ENCODE assay signal across 8 cellular contexts in the genomic region with DNA sequence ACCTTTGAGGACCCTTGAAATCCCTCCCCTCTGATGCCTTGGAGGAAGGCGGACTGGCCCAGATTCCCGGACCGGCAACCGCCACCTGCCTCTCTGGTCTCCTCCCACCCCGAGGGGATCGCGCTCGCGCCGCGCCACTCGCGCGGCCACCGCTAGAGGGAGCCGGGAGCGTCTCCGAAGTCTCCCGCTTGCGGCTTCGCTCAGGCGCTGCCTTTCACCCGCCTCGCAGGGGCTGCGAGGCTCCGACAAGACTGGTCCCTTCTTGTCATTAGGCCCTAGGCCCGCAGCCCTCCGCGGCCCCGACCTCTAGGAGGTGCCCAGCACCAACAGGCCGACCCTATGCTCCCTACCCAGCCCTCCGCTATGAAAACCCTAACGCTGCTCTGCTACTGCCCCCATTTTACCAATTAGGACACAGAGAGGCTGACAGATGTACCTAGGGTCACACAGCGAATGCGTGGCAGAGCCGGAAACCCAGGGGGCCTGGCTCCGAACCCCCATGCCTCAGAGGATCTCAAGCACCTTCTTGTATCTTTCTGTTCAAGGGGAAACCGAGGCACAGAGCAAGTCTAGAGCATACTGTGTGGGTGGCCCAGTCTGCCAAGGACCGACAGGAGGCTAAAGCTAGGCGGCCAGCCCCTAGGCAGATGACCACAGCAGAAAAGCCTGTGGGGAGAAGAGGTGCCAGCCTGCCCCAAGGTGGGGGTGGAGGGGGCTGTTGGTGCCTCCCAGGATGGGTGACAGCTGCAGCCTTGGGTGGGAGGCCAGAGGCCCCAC. TPM values are rescaled to one million over a fixed set of nuclear protein-coding genes. Genes with fewer than 3 reads are reported as not detected.
DNase-seq lines count a peak whose midpoint lies in the region; ATAC-seq and TF ChIP-seq lines count a peak whose summit lies in the region.

No MANE protein-coding gene starts in this region.

- no peaks in the 10 kb centered on the region for H3K36me3 Mint-ChIP-seq in neural crest cell (ENCODE audit: low read depth)

- no peak for TF ChIP-seq EP300 in esophagus muscularis mucosa (IDR thresholded peaks at IDR 0.05)

- no peaks in the 10 kb centered on the region for H3F3A ChIP-seq in OCI-LY1 (ENCODE audit: insufficient read depth, low read length)

- peaks cover 20% of the 10 kb centered on the region for H3K27me3 Mint-ChIP-seq in neural crest cell (ENCODE audit: low read depth)

- H3K4me1 ChIP-seq in OCI-LY1 (ENCODE audit: insufficient read depth, low read length, severe bottlenecking): peaks cover 4% of the 10 kb centered on the region
- peaks cover 4 to 11% (median 9%) of the 10 kb centered on the region in 4 donors for H3K4me1 ChIP-seq in esophagus muscularis mucosa

- no peaks in the 10 kb centered on the region for H3K9me2 ChIP-seq in OCI-LY1 (ENCODE audit: low read depth, low read length)

- peak; percentile 33 for DNase-seq in DMS114 treated with DMSO at 0.1 percent for 48 hours (lab: John Stamatoyannopoulos, UW; ENCODE audit: unreplicated experiment)
- DNase-seq in activated T-cell treated with anti-CD3 and anti-CD28 coated beads for 4 hours: peak; percentile 68
- no peak for DNase-seq in esophagus muscularis mucosa (ENCODE audit: extremely low spot score)
- peak; percentile 92 for DNase-seq in neural crest cell (ENCODE audit: low read depth, low spot score)
- DNase-seq in stimulated activated naive CD8-positive, alpha-beta T cell treated with anti-CD3 and anti-CD28 coated beads, Interleukin-15, Interleukin-2, amounts not matched to agents 100 U/mL and 50 U/mL, for 24 hours: peak; percentile 88
- DNase-seq in GOT3 (lab: John Stamatoyannopoulos, UW): no peak

- TF ChIP-seq POLR2A in esophagus muscularis mucosa (IDR thresholded peaks at IDR 0.05; ENCODE audit: low read depth): no peak

- no peak overlapping the region for H3K9ac ChIP-seq in OCI-LY1 (ENCODE audit: low read length)

- intact Hi-C loops in esophagus muscularis mucosa (cut with DNase I): loop anchor here (1.0 kb wide), 1 partner anchor 33 kb away; no protein-coding TSS in a partner anchor

- H3K4me3 Mint-ChIP-seq in neural crest cell: no peak overlapping the region

- H3K27me3 ChIP-seq in OCI-LY1 (ENCODE audit: insufficient read depth, low read length) (0 out of 2 replicates have a peak, but pooled peaks cover 3% of the 10 kb centered on the region), esophagus muscularis mucosa (peaks cover 0 to 51% (median 9%) of the 10 kb centered on the region in 4 donors)

- H3K27ac Mint-ChIP-seq in neural crest cell (ENCODE audit: unreplicated experiment): no peak overlapping the region

- peak; percentile 91 for TF ChIP-seq CTCF in OCI-LY1 (IDR thresholded peaks at IDR 0.05; ENCODE audit: low read length)
- peak; percentile 70 to 98 (median 89) for TF ChIP-seq CTCF in esophagus muscularis mucosa (IDR thresholded peaks at IDR 0.05)
- TF ChIP-seq CTCF in neural crest cell (conservative IDR thresholded peaks at IDR 0.05): peak; percentile 95

- no peak overlapping the region for H3K27ac ChIP-seq in OCI-LY1 (ENCODE audit: low read depth, low read length, poor library complexity, severe bottlenecking)
- H3K27ac ChIP-seq in esophagus muscularis mucosa (replicated peaks in 1 of 4): no peak overlapping the region

- H3K9me3 Mint-ChIP-seq in neural crest cell: no peaks in the 10 kb centered on the region

- no peaks in the 10 kb centered on the region for H3K9me3 ChIP-seq in OCI-LY1 (ENCODE audit: low read length)
- H3K9me3 ChIP-seq in esophagus muscularis mucosa: no peaks in the 10 kb centered on the region

- no peaks in the 10 kb centered on the region for H3K79me2 ChIP-seq in OCI-LY1 (ENCODE audit: insufficient read depth, low read length)

- WGBS in esophagus muscularis mucosa: 10% methylated on average over 35 of the region's 40 CpGs

- peak; percentile 41 for ATAC-seq in HG03565 (IDR thresholded peaks at IDR 0.05; ENCODE audit: unreplicated experiment)
- ATAC-seq in stimulated activated naive CD8-positive, alpha-beta T cell treated with anti-CD3 and anti-CD28 coated beads, Interleukin-15, Interleukin-2, amounts not matched to agents 100 U/mL and 50 U/mL, for 24 hours: peak; percentile 89

- no peaks in the 10 kb centered on the region for H3K36me3 ChIP-seq in OCI-LY1 (ENCODE audit: insufficient read depth, low read length)
- no peaks in the 10 kb centered on the region for H3K36me3 ChIP-seq in esophagus muscularis mucosa

- H3K4me2 ChIP-seq in OCI-LY1 (ENCODE audit: low read length): peak overlapping the region; percentile 64

- H2AFZ ChIP-seq in OCI-LY1 (ENCODE audit: low read length): no peak overlapping the region

- no peak overlapping the region for H3K4me3 ChIP-seq in OCI-LY1 (ENCODE audit: low read depth, low read length, poor library complexity, severe bottlenecking)
- peak overlapping the region; percentile 6 to 48 (median 39) for H3K4me3 ChIP-seq in esophagus muscularis mucosa

- no peaks in the 10 kb centered on the region for H3K4me1 Mint-ChIP-seq in neural crest cell

- no peaks in the 10 kb centered on the region for H4K20me1 ChIP-seq in OCI-LY1 (ENCODE audit: insufficient read depth, low read length)

RNA-seq across cellular contexts. Expression of a gene that starts 21.4 kb away (rescaled TPM):
- not detected for total RNA-seq in esophagus muscularis mucosa
- 0.89 and 1.2 TPM in 2 replicates for total RNA-seq in neural crest cell

Comparison
In these comparisons a context has a peak if more than half of its experiments do, and no peak if none do; other contexts are left out.
1. DNase-seq: peak in DMS114 treated with DMSO at 0.1 percent for 48 hours (single experiment), activated T-cell treated with anti-CD3 and anti-CD28 coated beads for 4 hours (single experiment), neural crest cell (single experiment) and stimulated activated naive CD8-positive, alpha-beta T cell treated with anti-CD3 and anti-CD28 coated beads, Interleukin-15, Interleukin-2, amounts not matched to agents 100 U/mL and 50 U/mL, for 24 hours (single experiment); none in esophagus muscularis mucosa (single experiment) and GOT3 (single experiment).
2. Peak in every context shown above with its lines, with median percentiles within 50 percentile points of each other: CTCF ChIP-seq.